Comparison of ENCODE assay signal across 14 cellular contexts in genomic region chr19:12680034-12680433, GRCh38. TPM values are rescaled to one million over a fixed set of nuclear protein-coding genes. Genes with fewer than 3 reads are reported as not detected.
A peak's percentile ranks its signal among the peaks of the same experiment; 100 is the strongest.
DNase-seq lines count a peak whose midpoint lies in the region; ATAC-seq and TF ChIP-seq lines count a peak whose summit lies in the region.
"Had no signal": no experiment of that assay in that cellular context is flagged by ENCODE, and none has a peak within 500 bp of the region (broad histone marks: within the 10 kb centered on the region; RNA-seq: fewer than 3 reads in every experiment).

No MANE protein-coding gene starts in this region.

- RAD21 ChIA-PET in HCT116 (lab: Charles Lee; ENCODE audit: low non-redundant PET in 1 of 2, low total read pairs in 2 of 2, uncharacterized antibody in 2 of 2, unreplicated experiment in 2 of 2) = no interaction called here

- H3K4me2 ChIP-seq in HCT116 (ENCODE audit: low read length) = peak overlapping the region; percentile 56

- DNase-seq in CD4-positive, alpha-beta memory T cell = no peak
- DNase-seq in HCT116 (ENCODE audit: low read depth, low spot score) (no peak), NCI-H748 (lab: John Stamatoyannopoulos, UW; ENCODE audit: unreplicated experiment) (no peak), NCI-H82 treated with DMSO at 0.1 percent for 48 hours (lab: John Stamatoyannopoulos, UW; ENCODE audit: unreplicated experiment) (no peak), NAMALWA (ENCODE audit: low spot score) (no peak)
- DNase-seq in activated T-helper 2 cell treated with anti-CD3 and anti-CD28 coated beads, Interferon-gamma antibody, Interleukin-2, Interleukin-4, amounts not matched to agents 10 μg/mL and 5 μg/mL and 100 μg/mL, durations not matched to agents 14 hours and 24 hours and 36 hours (ENCODE audit: low spot score) = no peak
- no peak for DNase-seq in naive thymus-derived CD8-positive, alpha-beta T cell
- DNase-seq: activated naive CD4-positive, alpha-beta T cell treated with Interleukin-2 at 50 U/mL for 16 hours; NCI-H1436; NCI-H524 had no signal

- H3K4me3 Mint-ChIP-seq in CD4-positive, alpha-beta memory T cell = peak overlapping the region; percentile 8 to 98 (median 56)
- peak overlapping the region; percentile 99 for H3K4me3 Mint-ChIP-seq in activated T-helper 2 cell treated with anti-CD3 and anti-CD28 coated beads, Interferon-gamma antibody, Interleukin-2, Interleukin-4, amounts not matched to agents 10 μg/mL and 5 μg/mL and 100 μg/mL, durations not matched to agents 14 hours and 24 hours and 36 hours (ENCODE audit: low read depth)
- H3K4me3 Mint-ChIP-seq in naive thymus-derived CD8-positive, alpha-beta T cell = peak overlapping the region; percentile 24 to 97 (median 75)

- H3K27ac ChIP-seq in CD4-positive, alpha-beta memory T cell (ENCODE audit: low read depth, low read length) = no peak overlapping the region
- H3K27ac ChIP-seq in HCT116 (ENCODE audit: low read depth, low read length) = peak overlapping the region; percentile 24; the same call in 1 of the 2 replicates

- CTCF ChIA-PET in CD4-positive, alpha-beta memory T cell (lab: Charles Lee; ENCODE audit: partially characterized antibody) = no interaction called here
- CTCF ChIA-PET in HCT116 (lab: Charles Lee) = interaction anchor here (1.9 kb wide), 1 partner anchor 8 kb away, joined by 5 read pairs; no protein-coding TSS in a partner anchor

- no peak for TF ChIP-seq CTCF in HCT116 (IDR thresholded peaks at IDR 0.05 in 2 of 3, conservative IDR thresholded peaks at IDR 0.05 in 1 of 3; ENCODE audit: borderline replicate concordance in 1 of 3, insufficient read depth in 1 of 3, low read depth in 2 of 3, low read length in 2 of 3)

- H3K4me1 ChIP-seq in CD4-positive, alpha-beta memory T cell (ENCODE audit: insufficient read depth, low read length) = peaks cover 24% of the 10 kb centered on the region
- peaks cover 9 to 22% of the 10 kb centered on the region in 2 experiments; a peak in 3 of 4 replicates for H3K4me1 ChIP-seq in HCT116 (ENCODE audit: control insufficient read depth in 1 of 2, insufficient read depth in 2 of 2, low read length in 2 of 2)

- TF ChIP-seq POLR2A in HCT116 (IDR thresholded peaks at IDR 0.05; ENCODE audit: borderline replicate concordance, extremely low read depth, insufficient read depth, insufficient read length) = no peak

- H4K20me1 ChIP-seq in HCT116 (ENCODE audit: insufficient read depth) = no peaks in the 10 kb centered on the region

- H3K9me3 ChIP-seq in CD4-positive, alpha-beta memory T cell (ENCODE audit: control insufficient read depth in 1 of 2, low read length in 2 of 2) = no peaks in the 10 kb centered on the region
- H3K9me3 ChIP-seq in HCT116 (ENCODE audit: control insufficient read depth in 1 of 2, insufficient read depth in 1 of 2, low read depth in 1 of 2, low read length in 2 of 2) = no peaks in the 10 kb centered on the region
- H3K9me3 ChIP-seq: suprapubic skin had no signal

- peaks cover 46% of the 10 kb centered on the region for H3K36me3 ChIP-seq in CD4-positive, alpha-beta memory T cell (ENCODE audit: insufficient read depth, low read length)
- peaks cover 19 to 38% of the 10 kb centered on the region in 2 experiments; a peak in 3 of 4 replicates for H3K36me3 ChIP-seq in HCT116 (ENCODE audit: control insufficient read depth in 1 of 2, insufficient read depth in 2 of 2, low read length in 2 of 2)

- H3K4me3 ChIP-seq in CD4-positive, alpha-beta memory T cell (ENCODE audit: low read length in 2 of 2) = no peak overlapping the region
- H3K4me3 ChIP-seq in HCT116 (replicated peaks in 1 of 2; ENCODE audit: low read depth in 1 of 2, low read length in 2 of 2) = peak overlapping the region; percentile 18 to 20

- H3K9me2 ChIP-seq in HCT116 (ENCODE audit: insufficient read depth) = no peaks in the 10 kb centered on the region

- peaks cover 28% of the 10 kb centered on the region for H3K79me2 ChIP-seq in HCT116 (ENCODE audit: insufficient read depth, low read length)

- 0 out of 2 replicates have a peak overlapping the region, but pooled peaks have one; percentile 20 for H3K9ac ChIP-seq in HCT116 (ENCODE audit: low read length)

- H3K27me3 Mint-ChIP-seq in CD4-positive, alpha-beta memory T cell = no peaks in the 10 kb centered on the region
- H3K27me3 Mint-ChIP-seq in activated T-helper 2 cell treated with anti-CD3 and anti-CD28 coated beads, Interferon-gamma antibody, Interleukin-2, Interleukin-4, amounts not matched to agents 10 μg/mL and 5 μg/mL and 100 μg/mL, durations not matched to agents 14 hours and 24 hours and 36 hours (ENCODE audit: low read depth) = no peaks in the 10 kb centered on the region
- H3K27me3 Mint-ChIP-seq in naive thymus-derived CD8-positive, alpha-beta T cell = peaks cover 0 to 1% (median 0%) of the 10 kb centered on the region in 5 donors

- peaks cover 25 to 48% of the 10 kb centered on the region in 2 donors for H3K36me3 Mint-ChIP-seq in CD4-positive, alpha-beta memory T cell
- peaks cover 48% of the 10 kb centered on the region for H3K36me3 Mint-ChIP-seq in activated T-helper 2 cell treated with anti-CD3 and anti-CD28 coated beads, Interferon-gamma antibody, Interleukin-2, Interleukin-4, amounts not matched to agents 10 μg/mL and 5 μg/mL and 100 μg/mL, durations not matched to agents 14 hours and 24 hours and 36 hours (ENCODE audit: low read depth)
- peaks cover 0 to 53% (median 3%) of the 10 kb centered on the region in 3 donors for H3K36me3 Mint-ChIP-seq in naive thymus-derived CD8-positive, alpha-beta T cell

- BruUV-seq in HCT116 (replicated peaks; lab: Mats Ljungman, UMichigan) = no TSS peak

- no peaks in the 10 kb centered on the region for H3K9me3 Mint-ChIP-seq in CD4-positive, alpha-beta memory T cell
- no peaks in the 10 kb centered on the region for H3K9me3 Mint-ChIP-seq in activated T-helper 2 cell treated with anti-CD3 and anti-CD28 coated beads, Interferon-gamma antibody, Interleukin-2, Interleukin-4, amounts not matched to agents 10 μg/mL and 5 μg/mL and 100 μg/mL, durations not matched to agents 14 hours and 24 hours and 36 hours
- peaks cover 0 to 2% (median 0%) of the 10 kb centered on the region in 9 donors for H3K9me3 Mint-ChIP-seq in naive thymus-derived CD8-positive, alpha-beta T cell

- H3K27ac Mint-ChIP-seq in CD4-positive, alpha-beta memory T cell = peak overlapping the region in 4 of 7 donors; percentile 48 to 68 (median 56)
- no peak overlapping the region for H3K27ac Mint-ChIP-seq in activated T-helper 2 cell treated with anti-CD3 and anti-CD28 coated beads, Interferon-gamma antibody, Interleukin-2, Interleukin-4, amounts not matched to agents 10 μg/mL and 5 μg/mL and 100 μg/mL, durations not matched to agents 14 hours and 24 hours and 36 hours
- peak overlapping the region in 4 of 10 donors; percentile 25 to 64 (median 38) for H3K27ac Mint-ChIP-seq in naive thymus-derived CD8-positive, alpha-beta T cell

- intact Hi-C loops in CD4-positive, alpha-beta memory T cell (cut with micrococcal nuclease) = loop anchor here (5.0 kb wide), 2 partner anchors 42 to 68 kb away; partner anchors contain the start of genes TNPO2, ZNF490 and ZNF791
- intact Hi-C loops in HCT116 (cut with micrococcal nuclease) = no loop called here
- intact Hi-C loops in activated T-helper 2 cell treated with anti-CD3 and anti-CD28 coated beads, Interferon-gamma antibody, Interleukin-2, Interleukin-4, amounts not matched to agents 10 μg/mL and 5 μg/mL and 100 μg/mL, durations not matched to agents 14 hours and 24 hours and 36 hours (cut with micrococcal nuclease) = loop anchor here (2.0 to 5.0 kb wide), 5 partner anchors 17 to 167 kb away; partner anchors contain the start of genes FBXW9, JUNB, ZNF490 and ZNF791

- POLR2A ChIA-PET in CD4-positive, alpha-beta memory T cell (lab: Charles Lee; ENCODE audit: partially characterized antibody) = interaction anchor here (0.7 to 3.4 kb wide), 8 partner anchors 11 to 112 kb away, joined by 3 to 35 read pairs (median 4); partner anchors contain the start of genes FBXW9, JUNB, MAN2B1 and ZNF490
- POLR2A ChIA-PET in HCT116 (lab: Charles Lee) = no interaction called here
- POLR2A ChIA-PET in naive thymus-derived CD8-positive, alpha-beta T cell (lab: Charles Lee) = interaction anchor here (0.5 to 3.5 kb wide), 7 partner anchors 11 to 766 kb away, joined by 3 to 32 read pairs (median 3); partner anchors contain the start of gene TRIR

- peaks cover 13 to 37% (median 27%) of the 10 kb centered on the region in 4 donors for H3K4me1 Mint-ChIP-seq in CD4-positive, alpha-beta memory T cell
- H3K4me1 Mint-ChIP-seq in activated T-helper 2 cell treated with anti-CD3 and anti-CD28 coated beads, Interferon-gamma antibody, Interleukin-2, Interleukin-4, amounts not matched to agents 10 μg/mL and 5 μg/mL and 100 μg/mL, durations not matched to agents 14 hours and 24 hours and 36 hours (ENCODE audit: low read depth) = peaks cover 8% of the 10 kb centered on the region
- peaks cover 19 to 39% (median 29%) of the 10 kb centered on the region in 4 donors for H3K4me1 Mint-ChIP-seq in naive thymus-derived CD8-positive, alpha-beta T cell

- no peak for TF ChIP-seq RAD21 in HCT116 (IDR thresholded peaks at IDR 0.05; ENCODE audit: low read depth)

- H2AFZ ChIP-seq in HCT116 (ENCODE audit: low read depth, low read length, poor library complexity, severe bottlenecking) = no peak overlapping the region

- no peak for ATAC-seq in HCT116
- no peak for ATAC-seq in naive thymus-derived CD8-positive, alpha-beta T cell
- ATAC-seq: Right ventricle myocardium inferior had no signal

- H3K27me3 ChIP-seq in CD4-positive, alpha-beta memory T cell (ENCODE audit: insufficient read depth, low read length) = no peaks in the 10 kb centered on the region
- H3K27me3 ChIP-seq in HCT116 (ENCODE audit: insufficient read depth, low read length) = no peaks in the 10 kb centered on the region
- H3K27me3 ChIP-seq: suprapubic skin had no signal

RNA-seq across cellular contexts. Expression of gene DHPS, which starts 1.6 kb away (rescaled TPM):
- 100 to 1,000 TPM; 195 to 197 TPM for total RNA-seq in CD4-positive, alpha-beta memory T cell
- polyA plus RNA-seq in CD4-positive, alpha-beta memory T cell = 10 to 100 TPM; 77.3 to 91.7 TPM
- total RNA-seq in HCT116 (2021; ENCODE audit: unreplicated experiment) = 134 TPM
- 136 and 148 TPM in 2 replicates for polyA plus RNA-seq in HCT116 (2012)
- 122 and 134 TPM in 2 replicates for total RNA-seq in activated T-helper 2 cell treated with anti-CD3 and anti-CD28 coated beads, Interferon-gamma antibody, Interleukin-2, Interleukin-4, amounts not matched to agents 10 μg/mL and 5 μg/mL and 100 μg/mL, durations not matched to agents 14 hours and 24 hours and 36 hours
- total RNA-seq in naive thymus-derived CD8-positive, alpha-beta T cell = 100 to 1,000 TPM; 219 to 224 TPM
- polyA plus RNA-seq in naive thymus-derived CD8-positive, alpha-beta T cell = 100 to 1,000 TPM in 1 of 3 donors, 10 to 100 TPM in 2; 74.8 to 108 (median 88.9) TPM

RNA-seq across cellular contexts. Expression of gene GNG14, which starts 7.8 kb away (rescaled TPM):
- not detected for total RNA-seq in CD4-positive, alpha-beta memory T cell
- polyA plus RNA-seq in CD4-positive, alpha-beta memory T cell = not detected
- not detected for total RNA-seq in HCT116 (2021; ENCODE audit: unreplicated experiment)
- 0.25 TPM in 1 of 2 replicates, not detected in the other for polyA plus RNA-seq in HCT116 (2012)
- total RNA-seq in activated T-helper 2 cell treated with anti-CD3 and anti-CD28 coated beads, Interferon-gamma antibody, Interleukin-2, Interleukin-4, amounts not matched to agents 10 μg/mL and 5 μg/mL and 100 μg/mL, durations not matched to agents 14 hours and 24 hours and 36 hours = not detected in 2 replicates
- not detected for total RNA-seq in naive thymus-derived CD8-positive, alpha-beta T cell
- polyA plus RNA-seq in naive thymus-derived CD8-positive, alpha-beta T cell = not detected
- total RNA-seq: HT1080, mucosa of gallbladder, Right ventricle myocardium inferior, suprapubic skin had no signal

RNA-seq across cellular contexts. Expression of gene WDR83, which starts 13.4 kb away (rescaled TPM):
- total RNA-seq in CD4-positive, alpha-beta memory T cell = 10 to 100 TPM; 18.3 to 19.3 TPM
- polyA plus RNA-seq in CD4-positive, alpha-beta memory T cell = 10 to 100 TPM in 1 of 2 donors, 1 to 10 TPM in 1; 9.8 to 15.7 TPM
- total RNA-seq in HCT116 (2021; ENCODE audit: unreplicated experiment) = 20.1 TPM
- polyA plus RNA-seq in HCT116 (2012) = 17.9 and 22.8 TPM in 2 replicates
- total RNA-seq in activated T-helper 2 cell treated with anti-CD3 and anti-CD28 coated beads, Interferon-gamma antibody, Interleukin-2, Interleukin-4, amounts not matched to agents 10 μg/mL and 5 μg/mL and 100 μg/mL, durations not matched to agents 14 hours and 24 hours and 36 hours = 23.1 and 23.7 TPM in 2 replicates
- total RNA-seq in naive thymus-derived CD8-positive, alpha-beta T cell = 10 to 100 TPM; 17.6 to 22.7 TPM
- 10 to 100 TPM; 12.6 to 19.9 (median 12.9) TPM for polyA plus RNA-seq in naive thymus-derived CD8-positive, alpha-beta T cell

RNA-seq across cellular contexts. Expression of gene MAN2B1, which starts 13.5 kb away (rescaled TPM):
- 100 to 1,000 TPM; 137 to 141 TPM for total RNA-seq in CD4-positive, alpha-beta memory T cell
- 10 to 100 TPM; 45.0 to 76.4 TPM for polyA plus RNA-seq in CD4-positive, alpha-beta memory T cell
- total RNA-seq in HCT116 (2021; ENCODE audit: unreplicated experiment) = 48.3 TPM
- 25.3 and 29.8 TPM in 2 replicates for polyA plus RNA-seq in HCT116 (2012)
- total RNA-seq in activated T-helper 2 cell treated with anti-CD3 and anti-CD28 coated beads, Interferon-gamma antibody, Interleukin-2, Interleukin-4, amounts not matched to agents 10 μg/mL and 5 μg/mL and 100 μg/mL, durations not matched to agents 14 hours and 24 hours and 36 hours = 133 and 147 TPM in 2 replicates
- total RNA-seq in naive thymus-derived CD8-positive, alpha-beta T cell = 100 to 1,000 TPM in 1 of 2 experiments, 10 to 100 TPM in 1; 87.5 to 101 TPM
- 10 to 100 TPM; 33.9 to 55.4 (median 34.7) TPM for polyA plus RNA-seq in naive thymus-derived CD8-positive, alpha-beta T cell

RNA-seq across cellular contexts. Expression of gene FBXW9, which starts 16.4 kb away (rescaled TPM):
- total RNA-seq in CD4-positive, alpha-beta memory T cell = 1 to 10 TPM; 4.5 to 4.9 TPM
- 1 to 10 TPM; 4.9 to 8.1 TPM for polyA plus RNA-seq in CD4-positive, alpha-beta memory T cell
- total RNA-seq in HCT116 (2021; ENCODE audit: unreplicated experiment) = 14.0 TPM
- 10.7 and 12.5 TPM in 2 replicates for polyA plus RNA-seq in HCT116 (2012)
- total RNA-seq in activated T-helper 2 cell treated with anti-CD3 and anti-CD28 coated beads, Interferon-gamma antibody, Interleukin-2, Interleukin-4, amounts not matched to agents 10 μg/mL and 5 μg/mL and 100 μg/mL, durations not matched to agents 14 hours and 24 hours and 36 hours = 8.8 and 9.4 TPM in 2 replicates
- total RNA-seq in naive thymus-derived CD8-positive, alpha-beta T cell = 1 to 10 TPM; 2.8 to 2.9 TPM
- polyA plus RNA-seq in naive thymus-derived CD8-positive, alpha-beta T cell = 1 to 10 TPM; 4.3 to 5.7 (median 5.4) TPM

Comparison
In these comparisons a context has a peak if more than half of its experiments do, and no peak if none do; other contexts are left out.
1. H3K4me3 ChIP-seq: peak in HCT116 (2 of 2); none in CD4-positive, alpha-beta memory T cell (0 of 2).
2. Peak in every context shown above with its lines, with median percentiles within 50 percentile points of each other: H3K4me3 Mint-ChIP-seq.